Comparison of ENCODE assay signal across 8 cellular contexts in genomic region chr10:3780056-3780765, GRCh38. TPM values are rescaled to one million over a fixed set of nuclear protein-coding genes. Genes with fewer than 3 reads are reported as not detected.
DNase-seq lines count a peak whose midpoint lies in the region; ATAC-seq and TF ChIP-seq lines count a peak whose summit lies in the region.

No MANE protein-coding gene starts in this region.

- peaks cover 19% of the 10 kb centered on the region for H3K36me3 ChIP-seq in neural cell (ENCODE audit: insufficient read depth, low read length)

- no peaks in the 10 kb centered on the region for H3K27me3 ChIP-seq in neural cell (ENCODE audit: insufficient read depth, low read depth, low read length)

- peak overlapping the region; percentile 89 to 99 (median 99) for H3K27ac Mint-ChIP-seq in CD14-positive monocyte
- peak overlapping the region; percentile 100 for H3K27ac Mint-ChIP-seq in effector memory CD8-positive, alpha-beta T cell

- peaks cover 0 to 12% (median 1%) of the 10 kb centered on the region in 7 donors for H3K9me3 Mint-ChIP-seq in CD14-positive monocyte
- no peaks in the 10 kb centered on the region for H3K9me3 Mint-ChIP-seq in effector memory CD8-positive, alpha-beta T cell

- H3K27ac ChIP-seq in neural cell (ENCODE audit: low read length) = no peak overlapping the region

- peaks cover 0 to 6% (median 4%) of the 10 kb centered on the region in 3 donors for H3K27me3 Mint-ChIP-seq in CD14-positive monocyte (ENCODE audit: low read depth in 3 of 3)
- H3K27me3 Mint-ChIP-seq in effector memory CD8-positive, alpha-beta T cell = peaks cover 0 to 9% of the 10 kb centered on the region in 2 donors

- no peak overlapping the region for H2AFZ ChIP-seq in neural cell (ENCODE audit: low read depth, low read length)

- TF ChIP-seq CTCF in CD14-positive monocyte (IDR thresholded peaks at IDR 0.05) = no peak
- no peak for TF ChIP-seq CTCF in neural cell (IDR thresholded peaks at IDR 0.05; ENCODE audit: poor library complexity, severe bottlenecking)

- H3K4me2 ChIP-seq in neural cell (ENCODE audit: low read length) = no peak overlapping the region

- peaks cover 55% of the 10 kb centered on the region for H3K79me2 ChIP-seq in neural cell (replicated peaks; ENCODE audit: insufficient read depth, low read length)

- no peak for DNase-seq in CD14-positive monocyte (ENCODE audit: low spot score)
- DNase-seq in RKO (ENCODE audit: low spot score) = peak; percentile 63
- no peak for DNase-seq in effector memory CD8-positive, alpha-beta T cell
- no peak for DNase-seq in occipital lobe (lab: John Stamatoyannopoulos, UW)
- DNase-seq in germinal center (ENCODE audit: low spot score) = no peak
- DNase-seq in activated CD4-positive, alpha-beta T cell treated with anti-CD3 and anti-CD28 coated beads, Interleukin-2, amount 50 U/mL, for 1 hour = no peak

- H3K36me3 Mint-ChIP-seq in CD14-positive monocyte = peaks cover 82 to 93% of the 10 kb centered on the region in 2 donors
- peaks cover 100% of the 10 kb centered on the region for H3K36me3 Mint-ChIP-seq in effector memory CD8-positive, alpha-beta T cell (ENCODE audit: insufficient read depth)

- H3F3A ChIP-seq in neural cell (ENCODE audit: insufficient read depth, low read length, poor library complexity, severe bottlenecking) = peaks cover 3% of the 10 kb centered on the region

- H3K9me2 ChIP-seq in neural cell (ENCODE audit: insufficient read depth, low read length) = no peaks in the 10 kb centered on the region

- no peak overlapping the region for H3K9ac ChIP-seq in neural cell (ENCODE audit: low read length)

- no peak for ATAC-seq in effector memory CD8-positive, alpha-beta T cell (replicated peaks)
- no peak for ATAC-seq in HG03520 (IDR thresholded peaks at IDR 0.05; ENCODE audit: unreplicated experiment)

- peaks cover 70% of the 10 kb centered on the region for H3K4me1 Mint-ChIP-seq in CD14-positive monocyte
- peaks cover 72 to 79% of the 10 kb centered on the region in 2 donors for H3K4me1 Mint-ChIP-seq in effector memory CD8-positive, alpha-beta T cell (ENCODE audit: low read depth in 2 of 2)

- intact Hi-C loops in CD14-positive monocyte (cut with micrococcal nuclease) = loop anchor here in 1 of 2 donors (5.0 to 10.0 kb wide), 3 partner anchors 275 to 875 kb away; no protein-coding TSS in a partner anchor

- no peak for TF ChIP-seq RAD21 in neural cell (conservative IDR thresholded peaks at IDR 0.05)

- peak overlapping the region; percentile 94 to 96 for H3K4me3 Mint-ChIP-seq in CD14-positive monocyte
- H3K4me3 Mint-ChIP-seq in effector memory CD8-positive, alpha-beta T cell = peak overlapping the region; percentile 98 to 100

- H3K9me3 ChIP-seq in neural cell (ENCODE audit: low read length) = no peaks in the 10 kb centered on the region

- H3K4me3 ChIP-seq in neural cell (ENCODE audit: low read length) = peak overlapping the region; percentile 95

- no peak for TF ChIP-seq EP300 in neural cell (conservative IDR thresholded peaks at IDR 0.05; ENCODE audit: poor library complexity, severe bottlenecking)

- H4K20me1 ChIP-seq in neural cell (ENCODE audit: insufficient read depth) = no peaks in the 10 kb centered on the region

TF ChIP-seq in neural cell, 6 proteins besides CTCF, POLR2A, EP300 and RAD21:
- TF ChIP-seq EZH2 (IDR thresholded peaks at IDR 0.05; ENCODE audit: borderline replicate concordance, insufficient read depth, low read length, poor library complexity, severe bottlenecking) (no peak), POLR2AphosphoS5 (IDR thresholded peaks at IDR 0.05) (no peak), MXI1 (conservative IDR thresholded peaks at IDR 0.05; ENCODE audit: poor library complexity, severe bottlenecking) (no peak), TAF1 (IDR thresholded peaks at IDR 0.05; ENCODE audit: low read depth) (no peak), SMC3 (conservative IDR thresholded peaks at IDR 0.05; ENCODE audit: poor library complexity) (no peak)
- TF ChIP-seq, protein P1, sequence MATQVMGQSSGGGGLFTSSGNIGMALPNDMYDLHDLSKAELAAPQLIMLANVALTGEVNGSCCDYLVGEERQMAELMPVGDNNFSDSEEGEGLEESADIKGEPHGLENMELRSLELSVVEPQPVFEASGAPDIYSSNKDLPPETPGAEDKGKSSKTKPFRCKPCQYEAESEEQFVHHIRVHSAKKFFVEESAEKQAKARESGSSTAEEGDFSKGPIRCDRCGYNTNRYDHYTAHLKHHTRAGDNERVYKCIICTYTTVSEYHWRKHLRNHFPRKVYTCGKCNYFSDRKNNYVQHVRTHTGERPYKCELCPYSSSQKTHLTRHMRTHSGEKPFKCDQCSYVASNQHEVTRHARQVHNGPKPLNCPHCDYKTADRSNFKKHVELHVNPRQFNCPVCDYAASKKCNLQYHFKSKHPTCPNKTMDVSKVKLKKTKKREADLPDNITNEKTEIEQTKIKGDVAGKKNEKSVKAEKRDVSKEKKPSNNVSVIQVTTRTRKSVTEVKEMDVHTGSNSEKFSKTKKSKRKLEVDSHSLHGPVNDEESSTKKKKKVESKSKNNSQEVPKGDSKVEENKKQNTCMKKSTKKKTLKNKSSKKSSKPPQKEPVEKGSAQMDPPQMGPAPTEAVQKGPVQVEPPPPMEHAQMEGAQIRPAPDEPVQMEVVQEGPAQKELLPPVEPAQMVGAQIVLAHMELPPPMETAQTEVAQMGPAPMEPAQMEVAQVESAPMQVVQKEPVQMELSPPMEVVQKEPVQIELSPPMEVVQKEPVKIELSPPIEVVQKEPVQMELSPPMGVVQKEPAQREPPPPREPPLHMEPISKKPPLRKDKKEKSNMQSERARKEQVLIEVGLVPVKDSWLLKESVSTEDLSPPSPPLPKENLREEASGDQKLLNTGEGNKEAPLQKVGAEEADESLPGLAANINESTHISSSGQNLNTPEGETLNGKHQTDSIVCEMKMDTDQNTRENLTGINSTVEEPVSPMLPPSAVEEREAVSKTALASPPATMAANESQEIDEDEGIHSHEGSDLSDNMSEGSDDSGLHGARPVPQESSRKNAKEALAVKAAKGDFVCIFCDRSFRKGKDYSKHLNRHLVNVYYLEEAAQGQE (IDR thresholded peaks at IDR 0.05; ENCODE audit: borderline replicate concordance) = no peak

RNA-seq across cellular contexts. Expression of gene KLF6, which starts 4.8 kb away (rescaled TPM):
- polyA plus RNA-seq in CD14-positive monocyte (100 to 1,000 TPM; 499 to 510 TPM), neural cell (10.4 and 11.2 TPM in 2 replicates)
- 35.3 and 35.5 TPM in 2 replicates for polyA minus RNA-seq in neural cell
- 91.9 TPM for total RNA-seq in occipital lobe

Comparison
In these comparisons a context has a peak if more than half of its experiments do, and no peak if none do; other contexts are left out.
1. RNA of gene KLF6, which starts 4.8 kb away (polyA plus RNA-seq): 499 to 510 TPM in CD14-positive monocyte; 10.4 to 11.2 TPM in neural cell; every median in the first group is over 10 times any median in the second.